In the genomic region with DNA sequence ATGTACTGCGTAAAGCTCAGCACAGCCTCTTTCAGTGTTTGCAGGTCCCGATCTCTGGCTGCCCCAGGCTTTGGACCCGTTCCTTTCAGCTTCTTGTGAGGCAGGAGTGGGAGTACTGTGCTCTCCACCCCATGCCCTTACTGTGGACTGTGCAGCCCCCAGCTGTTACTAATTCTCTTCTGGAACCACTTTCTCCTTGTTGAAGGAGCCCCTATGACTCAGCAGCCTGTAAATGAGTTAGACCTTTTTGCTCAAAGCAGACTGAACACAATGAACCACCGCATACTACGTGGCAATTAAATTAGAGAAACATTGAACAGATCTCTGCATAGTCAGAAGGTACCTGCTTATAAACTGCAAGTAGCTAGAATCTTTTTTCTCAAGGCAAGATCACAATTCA, we compare ENCODE assay signal across 14 cellular contexts. TPM values are rescaled to one million over a fixed set of nuclear protein-coding genes. Genes with fewer than 3 reads are reported as not detected.
DNase-seq lines count a peak whose midpoint lies in the region; ATAC-seq and TF ChIP-seq lines count a peak whose summit lies in the region.
"Had no signal": no experiment of that assay in that cellular context is flagged by ENCODE, and none has a peak within 500 bp of the region (broad histone marks: within the 10 kb centered on the region; RNA-seq: fewer than 3 reads in every experiment).

No MANE protein-coding gene starts in this region.

- no peaks in the 10 kb centered on the region for H3K79me1 ChIP-seq in mesenchymal stem cell (replicated peaks; ENCODE audit: low read length, poor library complexity, severe bottlenecking)

- no peak overlapping the region for H2BK15ac ChIP-seq in mesenchymal stem cell (ENCODE audit: low read depth, poor library complexity, severe bottlenecking)

- no peak overlapping the region for H2AK5ac ChIP-seq in mesenchymal stem cell (ENCODE audit: low read length, severe bottlenecking)

- H2BK12ac ChIP-seq in mesenchymal stem cell (ENCODE audit: low read length in 2 of 2): no peak overlapping the region

- ATAC-seq in GM21576 (IDR thresholded peaks at IDR 0.05; ENCODE audit: unreplicated experiment): no peak

- no peak overlapping the region for H4K8ac ChIP-seq in mesenchymal stem cell (ENCODE audit: low read length)

- 67% methylated on average over 5 of the region's 5 CpGs for WGBS in mesenchymal stem cell

- H3K4ac ChIP-seq in mesenchymal stem cell (ENCODE audit: low read depth in 1 of 2, low read length in 2 of 2): no peak overlapping the region

- no peak overlapping the region for H2BK120ac ChIP-seq in mesenchymal stem cell (ENCODE audit: low read depth, low read length)

- peak overlapping the region; percentile 54 for H3K9ac ChIP-seq in mesenchymal stem cell (ENCODE audit: low read length)

- H2BK5ac ChIP-seq in mesenchymal stem cell (ENCODE audit: low read depth, low read length, poor library complexity, severe bottlenecking): no peak overlapping the region

- H3K27me3 ChIP-seq in mesenchymal stem cell (ENCODE audit: control insufficient read depth in 1 of 2, insufficient read depth in 1 of 2, low read length in 2 of 2): no peaks in the 10 kb centered on the region

- no peak overlapping the region for H3K14ac ChIP-seq in mesenchymal stem cell (ENCODE audit: low read length in 2 of 2)

- H3K23ac ChIP-seq in mesenchymal stem cell (ENCODE audit: low read length in 2 of 2): no peak overlapping the region

- no peak overlapping the region for H4K91ac ChIP-seq in mesenchymal stem cell (ENCODE audit: low read length)

- H3K18ac ChIP-seq in mesenchymal stem cell (ENCODE audit: low read depth in 1 of 2, low read length in 2 of 2): no peak overlapping the region

- no peak overlapping the region for H2AFZ ChIP-seq in mesenchymal stem cell (ENCODE audit: low read depth, low read length)

- H3K27ac ChIP-seq in mesenchymal stem cell (ENCODE audit: low read length, poor library complexity, severe bottlenecking): no peak overlapping the region
- H3K27ac ChIP-seq: spleen, WERI-Rb-1 had no signal

- H3K4me2 ChIP-seq in mesenchymal stem cell (ENCODE audit: low read length, poor library complexity, severe bottlenecking): no peak overlapping the region

- peaks cover 1% of the 10 kb centered on the region for H3K4me1 ChIP-seq in mesenchymal stem cell (ENCODE audit: control insufficient read depth, insufficient read depth, low read depth, low read length)
- H3K4me1 ChIP-seq: spleen had no signal

- peak overlapping the region; percentile 28 for H3K4me3 ChIP-seq in choroid plexus epithelial cell (ENCODE audit: low read depth, low read length)
- H3K4me3 ChIP-seq in mesenchymal stem cell (ENCODE audit: insufficient read depth in 1 of 2, low read depth in 1 of 2, low read length in 2 of 2): peak overlapping the region in 1 of 2 experiments; percentile 45
- H3K4me3 ChIP-seq: spleen had no signal

- no peaks in the 10 kb centered on the region for H3K36me3 ChIP-seq in mesenchymal stem cell (ENCODE audit: control insufficient read depth in 1 of 2, insufficient read depth in 2 of 2, low read depth in 1 of 2, low read length in 2 of 2)
- H3K36me3 ChIP-seq: spleen, WERI-Rb-1 had no signal

- no peaks in the 10 kb centered on the region for H3K9me3 ChIP-seq in mesenchymal stem cell (ENCODE audit: control insufficient read depth, low read length)
- H3K9me3 ChIP-seq: spleen had no signal

- no peak for TF ChIP-seq CTCF in AG09319 (IDR thresholded peaks at IDR 0.05; ENCODE audit: low read depth, low read length)
- no peak for TF ChIP-seq CTCF in choroid plexus epithelial cell (conservative IDR thresholded peaks at IDR 0.05; ENCODE audit: low read depth, low read length)

- DNase-seq in AG09319 (ENCODE audit: extremely low read depth, low read depth): peak; percentile 23
- DNase-seq in NCI-H69 (lab: John Stamatoyannopoulos, UW): peak; percentile 1
- DNase-seq in choroid plexus epithelial cell (ENCODE audit: low read depth): peak; percentile 46
- DNase-seq in mesenchymal stem cell: no peak
- no peak for DNase-seq in NCI-H2171 (lab: John Stamatoyannopoulos, UW)
- no peak for DNase-seq in T-helper 9 cell
- DNase-seq in NCI-H345 (lab: John Stamatoyannopoulos, UW): no peak
- DNase-seq: activated CD8-positive, alpha-beta memory T cell treated with anti-CD3 and anti-CD28 coated beads for 24 hours; activated gamma-delta T cell treated with Interleukin-2 at 50 U/mL for 16 hours; DMS 273 treated with DMSO at 0.1 percent for 48 hours; erythroblast; spleen; WERI-Rb-1 had no signal

RNA-seq across cellular contexts. Expression of a gene that starts 39.0 kb away (rescaled TPM):
- polyA plus RNA-seq in mesenchymal stem cell (2013, experiment 1 of 2): not detected
- not detected for polyA plus RNA-seq in mesenchymal stem cell (2013, experiment 2 of 2)
- polyA plus RNA-seq: spleen had no signal

Comparison
In these comparisons a context has a peak if more than half of its experiments do, and no peak if none do; other contexts are left out.
1. DNase-seq: peak in AG09319 (single experiment), NCI-H69 (single experiment) and choroid plexus epithelial cell (single experiment); none in mesenchymal stem cell (single experiment), NCI-H2171 (single experiment), T-helper 9 cell (single experiment) and NCI-H345 (single experiment).